In genomic region chr14:61347771-61348443, GRCh38 we compare ENCODE assay signal across 12 cellular contexts. TPM values are rescaled to one million over a fixed set of nuclear protein-coding genes. Genes with fewer than 3 reads are reported as not detected.
A peak's percentile ranks its signal among the peaks of the same experiment; 100 is the strongest.
DNase-seq lines count a peak whose midpoint lies in the region; ATAC-seq and TF ChIP-seq lines count a peak whose summit lies in the region.
"Had no signal": no experiment of that assay in that cellular context is flagged by ENCODE, and none has a peak within 500 bp of the region (broad histone marks: within the 10 kb centered on the region; RNA-seq: fewer than 3 reads in every experiment).

No MANE protein-coding gene starts in this region.

- POLR2A ChIA-PET in CD4-positive, alpha-beta T cell (lab: Charles Lee): interaction anchor here (0.7 to 9.2 kb wide), 15 partner anchors 9 to 347 kb away, joined by 3 to 110 read pairs (median 6); partner anchors contain the start of genes HIF1A and PRKCH
- POLR2A ChIA-PET in GM10248 (lab: Yijun Ruan, JAX): no interaction called here

- H3K36me3 ChIP-seq in Loucy (ENCODE audit: insufficient read depth, low read length): no peaks in the 10 kb centered on the region
- H3K36me3 ChIP-seq: brain microvascular endothelial cell had no signal

- H3K27me3 Mint-ChIP-seq in CD4-positive, alpha-beta T cell: no peaks in the 10 kb centered on the region
- H3K27me3 Mint-ChIP-seq in activated naive CD8-positive, alpha-beta T cell treated with anti-CD3 and anti-CD28 coated beads, Interleukin-2, amount 50 U/mL, for 24 hours: no peaks in the 10 kb centered on the region

- H3K27me3 ChIP-seq in CD4-positive, alpha-beta T cell (ENCODE audit: control insufficient read depth, insufficient read depth, low read length): no peaks in the 10 kb centered on the region
- no peaks in the 10 kb centered on the region for H3K27me3 ChIP-seq in Loucy (ENCODE audit: insufficient read depth, low read length, poor library complexity, severe bottlenecking)
- H3K27me3 ChIP-seq: brain microvascular endothelial cell had no signal

- peak overlapping the region; percentile 36 for H3K9ac ChIP-seq in Loucy (ENCODE audit: low read depth, low read length, poor library complexity, severe bottlenecking)

- no peaks in the 10 kb centered on the region for H3K9me3 ChIP-seq in CD4-positive, alpha-beta T cell (ENCODE audit: control insufficient read depth, low read length)
- H3K9me3 ChIP-seq in Loucy (ENCODE audit: insufficient read depth, low read depth, low read length): no peaks in the 10 kb centered on the region

- H3K27ac Mint-ChIP-seq in CD4-positive, alpha-beta T cell: peak overlapping the region; percentile 99
- H3K27ac Mint-ChIP-seq in activated naive CD8-positive, alpha-beta T cell treated with anti-CD3 and anti-CD28 coated beads, Interleukin-2, amount 50 U/mL, for 24 hours: peak overlapping the region; percentile 99

- peak overlapping the region; percentile 19 for H3K4me3 ChIP-seq in Loucy (ENCODE audit: low read length, poor library complexity, severe bottlenecking)

- peak overlapping the region; percentile 67 for H3K27ac ChIP-seq in CD4-positive, alpha-beta T cell (ENCODE audit: low read depth, low read length)
- H3K27ac ChIP-seq: brain microvascular endothelial cell had no signal

- peak overlapping the region; percentile 83 for H3K4me3 Mint-ChIP-seq in CD4-positive, alpha-beta T cell
- peak overlapping the region; percentile 87 for H3K4me3 Mint-ChIP-seq in activated naive CD8-positive, alpha-beta T cell treated with anti-CD3 and anti-CD28 coated beads, Interleukin-2, amount 50 U/mL, for 24 hours

- no peak for TF ChIP-seq CTCF in CD4-positive, alpha-beta T cell (IDR thresholded peaks at IDR 0.05)
- TF ChIP-seq CTCF in Loucy (conservative IDR thresholded peaks at IDR 0.05; ENCODE audit: low read length) (no peak), GM10248 (IDR thresholded peaks at IDR 0.05; ENCODE audit: control extremely low read depth, extremely low read depth, low read depth, missing control alignments) (no peak)

- no peak for ATAC-seq in CD4-positive, alpha-beta T cell (ENCODE audit: poor library complexity)
- ATAC-seq in activated naive CD8-positive, alpha-beta T cell treated with anti-CD3 and anti-CD28 coated beads, Interleukin-2, amount 50 U/mL, for 24 hours: peak; percentile 61
- ATAC-seq in GM18873 (IDR thresholded peaks at IDR 0.05; ENCODE audit: low FRiP score, unreplicated experiment) (no peak), GM19035 (IDR thresholded peaks at IDR 0.05; ENCODE audit: unreplicated experiment) (no peak)

- peak overlapping the region; percentile 56 for H3K4me2 ChIP-seq in Loucy (ENCODE audit: low read depth, low read length, poor library complexity, severe bottlenecking)

- H3K9me3 Mint-ChIP-seq in CD4-positive, alpha-beta T cell: no peaks in the 10 kb centered on the region
- peaks cover 9% of the 10 kb centered on the region for H3K9me3 Mint-ChIP-seq in activated naive CD8-positive, alpha-beta T cell treated with anti-CD3 and anti-CD28 coated beads, Interleukin-2, amount 50 U/mL, for 24 hours

- no peak overlapping the region for H2AFZ ChIP-seq in Loucy (ENCODE audit: low read length)

- H3F3A ChIP-seq in Loucy (ENCODE audit: low read depth): no peaks in the 10 kb centered on the region

- peaks cover 67% of the 10 kb centered on the region for H4K20me1 ChIP-seq in Loucy (ENCODE audit: insufficient read depth, low read length, poor library complexity, severe bottlenecking)

- DNase-seq in CD4-positive, alpha-beta T cell: no peak
- no peak for DNase-seq in activated naive CD8-positive, alpha-beta T cell treated with anti-CD3 and anti-CD28 coated beads, Interleukin-2, amount 50 U/mL, for 24 hours
- DNase-seq in putamen (ENCODE audit: low spot score) (peak; percentile 26), GM10248 (ENCODE audit: extremely low spot score) (no peak)
- DNase-seq: activated CD4-positive, CD25-positive, alpha-beta regulatory T cell treated with anti-CD3 and anti-CD28 coated beads, Interleukin-2, amount 50 U/mL, for 72 hours; brain microvascular endothelial cell; DMS79 treated with DMSO at 0.1 percent for 48 hours; NCI-H1092 treated with DMSO at 0.1 percent for 48 hours; OCI-M1 had no signal

- CTCF ChIA-PET in CD4-positive, alpha-beta T cell (lab: Charles Lee): interaction anchor here (1.0 to 1.9 kb wide), 5 partner anchors 12 to 32 kb away, joined by 3 to 6 read pairs (median 3); no protein-coding TSS in a partner anchor
- CTCF ChIA-PET in GM10248 (lab: Yijun Ruan, JAX): interaction anchor here (0.7 to 2.0 kb wide), 5 partner anchors 14 to 128 kb away, joined by 3 to 6 read pairs (median 3); no protein-coding TSS in a partner anchor

- H3K4me1 Mint-ChIP-seq in CD4-positive, alpha-beta T cell (ENCODE audit: low read depth): peaks cover 97% of the 10 kb centered on the region
- peaks cover 98% of the 10 kb centered on the region for H3K4me1 Mint-ChIP-seq in activated naive CD8-positive, alpha-beta T cell treated with anti-CD3 and anti-CD28 coated beads, Interleukin-2, amount 50 U/mL, for 24 hours

- H3K36me3 Mint-ChIP-seq in CD4-positive, alpha-beta T cell (ENCODE audit: low read depth): peaks cover 36% of the 10 kb centered on the region
- peaks cover 66% of the 10 kb centered on the region for H3K36me3 Mint-ChIP-seq in activated naive CD8-positive, alpha-beta T cell treated with anti-CD3 and anti-CD28 coated beads, Interleukin-2, amount 50 U/mL, for 24 hours (ENCODE audit: low read depth)

- no peaks in the 10 kb centered on the region for H3K9me2 ChIP-seq in Loucy (replicated peaks; ENCODE audit: low read depth, low read length)

- intact Hi-C loops in CD4-positive, alpha-beta T cell (cut with DNase I, micrococcal nuclease): loop anchor here in 1 of 2 experiments (2.0 kb wide), 2 partner anchors 15 to 33 kb away; no protein-coding TSS in a partner anchor

- peaks cover 72% of the 10 kb centered on the region for H3K4me1 ChIP-seq in Loucy (ENCODE audit: insufficient read depth, low read length, poor library complexity, severe bottlenecking)

- peaks cover 100% of the 10 kb centered on the region for H3K79me2 ChIP-seq in Loucy (ENCODE audit: insufficient read depth, low read length)

RNA-seq across cellular contexts. Expression of gene PRKCH, which starts 26.5 kb away (rescaled TPM):
- 100 to 1,000 TPM; 378 to 385 TPM for total RNA-seq in CD4-positive, alpha-beta T cell
